16 cellular contexts compared by ENCODE assay signal in the genomic region with DNA sequence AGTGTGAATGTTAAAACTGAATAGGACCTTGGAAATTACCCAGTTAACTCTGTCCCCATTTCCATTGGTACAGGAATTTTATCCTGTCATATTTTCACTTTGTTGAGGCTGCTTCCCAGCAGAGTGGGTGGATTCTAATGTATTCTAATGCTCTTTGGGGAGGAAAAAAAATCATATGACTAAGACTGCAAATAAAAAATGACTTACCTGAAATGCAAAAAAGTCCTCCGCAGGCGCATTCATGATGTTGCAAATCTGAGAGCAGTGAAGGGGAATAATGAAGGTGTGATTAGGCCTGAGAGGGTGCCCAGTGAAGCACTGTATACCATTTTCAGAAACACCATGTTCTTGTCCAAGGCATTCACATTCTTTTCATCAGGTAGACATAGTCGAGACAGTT. TPM values are rescaled to one million over a fixed set of nuclear protein-coding genes. Genes with fewer than 3 reads are reported as not detected.
DNase-seq lines count a peak whose midpoint lies in the region; ATAC-seq and TF ChIP-seq lines count a peak whose summit lies in the region.
"Had no signal": no experiment of that assay in that cellular context is flagged by ENCODE, and none has a peak within 500 bp of the region (broad histone marks: within the 10 kb centered on the region; RNA-seq: fewer than 3 reads in every experiment).

No MANE protein-coding gene starts in this region.

- H3K9me3 ChIP-seq in parathyroid adenoma (ENCODE audit: control insufficient read depth, low read length) = no peaks in the 10 kb centered on the region
- H3K9me3 ChIP-seq: A549; BLaER1 treated with 17β-estradiol and CSF1 and Interleukin-3, amounts not matched to agents 10 nM and 100 nM; Caco-2 had no signal

- H3K79me2 ChIP-seq in parathyroid adenoma = no peaks in the 10 kb centered on the region

- H3K9me3 Mint-ChIP-seq in natural killer cell treated with Interleukin-12 subunit alpha and Interleukin-12 subunit beta and Interleukin-15 and Interleukin-18, amount 100 ng/mL, for 72 hours = no peaks in the 10 kb centered on the region
- H3K9me3 Mint-ChIP-seq in MCF 10A (ENCODE audit: unreplicated experiment) = no peaks in the 10 kb centered on the region
- H3K9me3 Mint-ChIP-seq: CD4-positive, alpha-beta T cell; CD8-positive, alpha-beta T cell had no signal

- H3K9ac ChIP-seq in parathyroid adenoma = no peak overlapping the region
- H3K9ac ChIP-seq: BLaER1 treated with 17β-estradiol and CSF1 and Interleukin-3, amounts not matched to agents 10 nM and 100 nM had no signal

- no peak overlapping the region for H3K4me3 ChIP-seq in parathyroid adenoma (ENCODE audit: low read depth, low read length)
- H3K4me3 ChIP-seq: A549; BLaER1 treated with 17β-estradiol and CSF1 and Interleukin-3, amounts not matched to agents 10 nM and 100 nM had no signal

- CTCF ChIA-PET in MCF 10A (lab: Yijun Ruan, JAX) = interaction anchor here (1.0 to 3.7 kb wide), 3 partner anchors 33 to 65 kb away, joined by 3 to 31 read pairs (median 10); a partner anchor contains a TSS

- H3K4me1 ChIP-seq in parathyroid adenoma = peaks cover 19% of the 10 kb centered on the region

- no peaks in the 10 kb centered on the region for H3K36me3 ChIP-seq in parathyroid adenoma (ENCODE audit: control insufficient read depth, insufficient read depth, low read length)
- H3K36me3 ChIP-seq: BLaER1 treated with 17β-estradiol and CSF1 and Interleukin-3, amounts not matched to agents 10 nM and 100 nM had no signal

- POLR2A ChIA-PET in MCF 10A (lab: Yijun Ruan, JAX) = interaction anchor here (0.7 kb wide), 1 partner anchor 406 kb away, joined by 3 read pairs; no protein-coding TSS in a partner anchor

- peak overlapping the region; percentile 68 for H2AFZ ChIP-seq in parathyroid adenoma

- no peak overlapping the region for H3K27ac Mint-ChIP-seq in natural killer cell treated with Interleukin-12 subunit alpha and Interleukin-12 subunit beta and Interleukin-15 and Interleukin-18, amount 100 ng/mL, for 72 hours
- no peak overlapping the region for H3K27ac Mint-ChIP-seq in MCF 10A (ENCODE audit: low read depth, unreplicated experiment)
- H3K27ac Mint-ChIP-seq: B cell; CD4-positive, alpha-beta T cell; CD8-positive, alpha-beta T cell had no signal

- no TSS peak for BruUV-seq in MCF 10A (replicated peaks; lab: Mats Ljungman, UMichigan)

- no peak overlapping the region for H3K4me2 ChIP-seq in parathyroid adenoma (ENCODE audit: low read length)
- H3K4me2 ChIP-seq: A549 had no signal

- H3K36me3 Mint-ChIP-seq in natural killer cell treated with Interleukin-12 subunit alpha and Interleukin-12 subunit beta and Interleukin-15 and Interleukin-18, amount 100 ng/mL, for 72 hours = no peaks in the 10 kb centered on the region
- H3K36me3 Mint-ChIP-seq in MCF 10A (ENCODE audit: insufficient read depth, unreplicated experiment) = no peaks in the 10 kb centered on the region
- H3K36me3 Mint-ChIP-seq: CD8-positive, alpha-beta T cell had no signal

- DNase-seq in head of caudate nucleus = peak in 27 of 42 donors; percentile 3 to 66 (median 23)
- DNase-seq in renal cortical epithelial cell (ENCODE audit: low read depth) = peak; percentile 76
- no peak for DNase-seq in natural killer cell treated with Interleukin-12 subunit alpha and Interleukin-12 subunit beta and Interleukin-15 and Interleukin-18, amount 100 ng/mL, for 72 hours (ENCODE audit: low spot score)
- no peak for DNase-seq in MCF 10A (ENCODE audit: unreplicated experiment)
- DNase-seq: Caco-2; Calu3; CD4-positive, alpha-beta T cell; CD8-positive, alpha-beta T cell; DMS79 treated with DMSO at 0.1 percent for 48 hours; GF-D8 had no signal

- H3K27me3 Mint-ChIP-seq in natural killer cell treated with Interleukin-12 subunit alpha and Interleukin-12 subunit beta and Interleukin-15 and Interleukin-18, amount 100 ng/mL, for 72 hours = peaks cover 28 to 36% of the 10 kb centered on the region in 2 donors
- H3K27me3 Mint-ChIP-seq in MCF 10A (ENCODE audit: insufficient read depth, unreplicated experiment) = no peaks in the 10 kb centered on the region

- no peaks in the 10 kb centered on the region for H3K27me3 ChIP-seq in parathyroid adenoma (ENCODE audit: control insufficient read depth, insufficient read depth, low read length)
- H3K27me3 ChIP-seq: BLaER1 treated with 17β-estradiol and CSF1 and Interleukin-3, amounts not matched to agents 10 nM and 100 nM had no signal

- intact Hi-C loops in head of caudate nucleus (cut with DNase I) (no loop called here), MCF 10A (cut with micrococcal nuclease) (no loop called here)

- H3K27ac ChIP-seq in parathyroid adenoma = peak overlapping the region; percentile 88
- H3K27ac ChIP-seq: 22Rv1; A549; BLaER1 treated with 17β-estradiol and CSF1 and Interleukin-3, amounts not matched to agents 10 nM and 100 nM; C4-2B had no signal

- TF ChIP-seq CTCF in parathyroid adenoma (IDR thresholded peaks at IDR 0.05) (no peak), MCF 10A (IDR thresholded peaks at IDR 0.05; ENCODE audit: unreplicated experiment) (no peak)

- ATAC-seq in natural killer cell treated with Interleukin-12 subunit alpha and Interleukin-12 subunit beta and Interleukin-15 and Interleukin-18, amount 100 ng/mL, for 72 hours = no peak
- ATAC-seq: CD8-positive, alpha-beta T cell had no signal

- H3K4me3 Mint-ChIP-seq in natural killer cell treated with Interleukin-12 subunit alpha and Interleukin-12 subunit beta and Interleukin-15 and Interleukin-18, amount 100 ng/mL, for 72 hours = no peak overlapping the region
- H3K4me3 Mint-ChIP-seq in MCF 10A (ENCODE audit: unreplicated experiment) = no peak overlapping the region
- H3K4me3 Mint-ChIP-seq: B cell; CD4-positive, alpha-beta T cell; CD8-positive, alpha-beta T cell had no signal

- H3K4me1 Mint-ChIP-seq in natural killer cell treated with Interleukin-12 subunit alpha and Interleukin-12 subunit beta and Interleukin-15 and Interleukin-18, amount 100 ng/mL, for 72 hours (ENCODE audit: low read depth in 2 of 2) = peaks cover 7 to 19% of the 10 kb centered on the region in 2 donors
- H3K4me1 Mint-ChIP-seq in MCF 10A (ENCODE audit: insufficient read depth, unreplicated experiment) = peaks cover 23% of the 10 kb centered on the region

RNA-seq across cellular contexts. Expression of a gene that starts 41.2 kb away (rescaled TPM):
- total RNA-seq in renal cortical epithelial cell (0.10 TPM in 1 of 2 replicates, not detected in the other), MCF 10A (2022) (0.22 and 0.42 TPM in 2 replicates)
- total RNA-seq in natural killer cell treated with Interleukin-12 subunit alpha and Interleukin-12 subunit beta and Interleukin-15 and Interleukin-18, amount 100 ng/mL, for 72 hours = not detected
- total RNA-seq: B cell; Calu3; CD4-positive, alpha-beta T cell; CD8-positive, alpha-beta T cell had no signal

RNA-seq across cellular contexts. Expression of a gene that starts 57.1 kb away (rescaled TPM):
- total RNA-seq in renal cortical epithelial cell (97.9 and 100.0 TPM in 2 replicates), MCF 10A (2022) (44.1 and 56.2 TPM in 2 replicates)
- 10 to 100 TPM in 1 of 2 donors, 1 to 10 TPM in 1; 8.6 to 10.1 TPM for total RNA-seq in natural killer cell treated with Interleukin-12 subunit alpha and Interleukin-12 subunit beta and Interleukin-15 and Interleukin-18, amount 100 ng/mL, for 72 hours

Comparison
In these comparisons a context has a peak if more than half of its experiments do, and no peak if none do; other contexts are left out.
1. DNase-seq: peak in head of caudate nucleus (27 of 42) and renal cortical epithelial cell (single experiment); none in natural killer cell treated with Interleukin-12 subunit alpha and Interleukin-12 subunit beta and Interleukin-15 and Interleukin-18, amount 100 ng/mL, for 72 hours (single experiment) and MCF 10A (single experiment).